ENCODE assay signal across 1 cellular context in the genomic region with DNA sequence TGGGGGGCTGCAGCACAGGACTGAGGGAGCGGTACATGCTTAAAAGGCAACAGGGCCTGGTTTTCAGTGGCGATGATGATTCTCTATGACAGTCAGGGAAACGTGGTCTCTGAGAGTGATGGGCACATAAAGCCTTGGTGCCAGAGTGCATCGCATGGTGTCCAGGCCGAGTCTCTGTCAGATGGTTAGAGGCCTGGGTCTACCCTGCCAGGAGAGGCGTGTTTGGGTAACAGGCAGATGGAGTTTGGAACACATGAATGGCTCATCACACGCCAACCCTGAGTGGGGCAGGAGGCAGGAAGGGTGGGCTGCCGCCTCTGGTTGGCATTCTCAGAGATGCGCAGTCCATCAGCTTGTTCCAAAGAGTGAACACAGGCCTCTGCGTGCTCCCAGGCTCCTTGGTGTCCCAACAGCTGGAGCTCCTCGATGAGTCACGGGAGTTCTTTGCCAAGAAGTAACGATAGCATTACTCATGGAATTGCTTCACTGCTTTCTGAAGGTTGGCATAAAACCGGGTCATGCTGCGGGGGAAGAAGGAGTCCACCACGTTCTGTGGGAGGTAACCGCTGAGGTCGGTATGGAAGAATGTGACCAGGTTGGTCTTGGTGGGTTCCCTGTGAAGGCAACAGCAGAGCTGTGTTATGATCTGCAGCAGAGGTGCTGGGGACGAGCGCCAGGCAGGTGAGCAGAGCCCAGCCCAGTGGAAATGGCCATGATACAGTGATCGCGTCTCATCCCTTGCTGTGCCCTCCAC.
TF ChIP-seq lines count a peak whose summit lies in the region.

No MANE protein-coding gene starts in this region.

TF ChIP-seq in HCT116, 20 proteins besides CTCF, POLR2A, EP300 and RAD21:
- TF ChIP-seq JUND (IDR thresholded peaks at IDR 0.05) (peak; percentile 96), ZNF274 (IDR thresholded peaks at IDR 0.05; ENCODE audit: low read depth, low read length) (no peak), ELF1 (IDR thresholded peaks at IDR 0.05; ENCODE audit: borderline replicate concordance, low read depth) (no peak), SRF (IDR thresholded peaks at IDR 0.05; ENCODE audit: low read depth) (no peak), SP1 (IDR thresholded peaks at IDR 0.05; ENCODE audit: low read depth) (peak; percentile 87), POLR2AphosphoS5 (IDR thresholded peaks at IDR 0.05; ENCODE audit: low read depth, low read length) (peak; percentile 71), EZH2 (IDR thresholded peaks at IDR 0.05) (no peak), SIN3A (IDR thresholded peaks at IDR 0.05; ENCODE audit: low read depth) (peak; percentile 77; the same call in 1 of the 2 replicates), CBX3 (IDR thresholded peaks at IDR 0.05; ENCODE audit: low read depth) (peak; percentile 88), EGR1 (IDR thresholded peaks at IDR 0.05; ENCODE audit: low read depth) (peak; percentile 79), ZFX (IDR thresholded peaks at IDR 0.05) (no peak), FOSL1 (IDR thresholded peaks at IDR 0.05; ENCODE audit: low read depth) (peak; percentile 92), CEBPB (IDR thresholded peaks at IDR 0.05; ENCODE audit: low read depth) (peak; percentile 98)
- TF ChIP-seq, protein P1, sequence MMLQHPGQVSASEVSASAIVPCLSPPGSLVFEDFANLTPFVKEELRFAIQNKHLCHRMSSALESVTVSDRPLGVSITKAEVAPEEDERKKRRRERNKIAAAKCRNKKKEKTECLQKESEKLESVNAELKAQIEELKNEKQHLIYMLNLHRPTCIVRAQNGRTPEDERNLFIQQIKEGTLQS (IDR thresholded peaks at IDR 0.05) = peak; percentile 68
- TF ChIP-seq, protein P2, sequence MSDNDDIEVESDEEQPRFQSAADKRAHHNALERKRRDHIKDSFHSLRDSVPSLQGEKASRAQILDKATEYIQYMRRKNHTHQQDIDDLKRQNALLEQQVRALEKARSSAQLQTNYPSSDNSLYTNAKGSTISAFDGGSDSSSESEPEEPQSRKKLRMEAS (IDR thresholded peaks at IDR 0.05) = peak; percentile 85
